11 cellular contexts compared by ENCODE assay signal in genomic region chr7:142939226-142939910, GRCh38. TPM values are rescaled to one million over a fixed set of nuclear protein-coding genes. Genes with fewer than 3 reads are reported as not detected.
DNase-seq lines count a peak whose midpoint lies in the region; ATAC-seq, FAIRE-seq and TF ChIP-seq lines count a peak whose summit lies in the region.
"Had no signal": no experiment of that assay in that cellular context is flagged by ENCODE, and none has a peak within 500 bp of the region (broad histone marks: within the 10 kb centered on the region; RNA-seq: fewer than 3 reads in every experiment).

TSS of gene LLCFC1 (plus strand) at chr7:142939484. CDS start at chr7:142939622, 138 bp downstream.

- H3K36me3 Mint-ChIP-seq in neural progenitor cell, result no peaks in the 10 kb centered on the region

- intact Hi-C loops in GM12878 (cut with micrococcal nuclease; ENCODE audit: unreplicated experiment), result no loop called here

- TF ChIP-seq RAD21 in GM12878 (IDR thresholded peaks at IDR 0.05; ENCODE audit: insufficient read depth, low read depth, low read length), result peak; percentile 21; the same call in 1 of the 2 replicates

- no peak for TF ChIP-seq EP300 in GM12878 (IDR thresholded peaks at IDR 0.05; ENCODE audit: borderline replicate concordance in 1 of 2, control insufficient read depth in 1 of 2, low read depth in 2 of 2, low read length in 2 of 2)

- H3K4me2 ChIP-seq in GM12878 (ENCODE audit: control insufficient read depth, insufficient read depth), result no peak within 1 kb of the TSS
- H3K4me2 ChIP-seq in neural progenitor cell, result no peak within 1 kb of the TSS

- H3K9me3 ChIP-seq in GM12878 (replicated peaks; ENCODE audit: control insufficient read depth, insufficient read depth, low read length) (no peaks in the 10 kb centered on the region; the same call in 2 of the 3 replicates), neural progenitor cell (ENCODE audit: low read depth) (no peaks in the 10 kb centered on the region), right atrium auricular region (no peaks in the 10 kb centered on the region)
- H3K9me3 ChIP-seq: MG63 had no signal

- peak; percentile 55 for ATAC-seq in HG02885 (IDR thresholded peaks at IDR 0.05; ENCODE audit: poor library complexity, unreplicated experiment)
- peak; percentile 65 for ATAC-seq in GM12878
- ATAC-seq in GM18511 (IDR thresholded peaks at IDR 0.05; ENCODE audit: unreplicated experiment), result no peak
- ATAC-seq in GM18873 (IDR thresholded peaks at IDR 0.05; ENCODE audit: low FRiP score, unreplicated experiment), result no peak

- no peak for TF ChIP-seq POLR2A in GM12878 (IDR thresholded peaks at IDR 0.05; ENCODE audit: low read depth, low read length)

- H3K9me3 Mint-ChIP-seq in neural progenitor cell, result no peaks in the 10 kb centered on the region

- SMC1A ChIA-PET in GM12878 (lab: Charles Lee; ENCODE audit: uncharacterized antibody, unreplicated experiment), result no interaction called here

- no peaks in the 10 kb centered on the region for H3K36me3 ChIP-seq in GM12878 (ENCODE audit: control insufficient read depth in 2 of 2, insufficient read depth in 2 of 2, low read length in 1 of 2)
- H3K36me3 ChIP-seq in neural progenitor cell, result no peaks in the 10 kb centered on the region
- H3K36me3 ChIP-seq in right atrium auricular region, result no peaks in the 10 kb centered on the region
- H3K36me3 ChIP-seq: MG63 had no signal

- peaks cover 3% of the 10 kb centered on the region for H3K4me1 Mint-ChIP-seq in neural progenitor cell

- H3K4me3 ChIP-seq in GM12878, result no peak within 1 kb of the TSS
- H3K4me3 ChIP-seq in neural progenitor cell, result no peak within 1 kb of the TSS
- no peak within 1 kb of the TSS for H3K4me3 ChIP-seq in right atrium auricular region
- H3K4me3 ChIP-seq: lung, MG63 had no signal

- no TSS peak for BruUV-seq in GM12878 (replicated peaks; lab: Mats Ljungman, UMichigan)

- H3K27me3 Mint-ChIP-seq in neural progenitor cell (ENCODE audit: insufficient read depth, low read depth), result peaks cover 2% of the 10 kb centered on the region

- WGBS in GM12878 (ENCODE audit: insufficient coverage, insufficient replicate concordance, low lambda C conversion rate, missing lambda C conversion rate), result 40% methylated on average over 10 of the region's 10 CpGs

- H3K4me1 ChIP-seq in GM12878 (ENCODE audit: control insufficient read depth, insufficient read depth, low read length) (no peaks in the 10 kb centered on the region), neural progenitor cell (no peaks in the 10 kb centered on the region), right atrium auricular region (peaks cover 0 to 7% of the 10 kb centered on the region in 2 donors)

- TF ChIP-seq CTCF in GM12878 (IDR thresholded peaks at IDR 0.05 in 2 of 3, conservative IDR thresholded peaks at IDR 0.05 in 1 of 3; ENCODE audit: control insufficient read depth in 2 of 3, extremely low read depth in 1 of 3, insufficient read depth in 1 of 3, low read depth in 3 of 3, low read length in 3 of 3), result peak; percentile 25 to 37 (median 26); a peak in 4 of 6 replicates
- peak; percentile 61 for TF ChIP-seq CTCF in neural progenitor cell (IDR thresholded peaks at IDR 0.05)
- no peak for TF ChIP-seq CTCF in right atrium auricular region (IDR thresholded peaks at IDR 0.05)

- no peak within 1 kb of the TSS for H3K4me3 Mint-ChIP-seq in neural progenitor cell

- DNase-seq in NCI-H526 (lab: John Stamatoyannopoulos, UW) (peak; percentile 2 to 19), NCI-H526 treated with DMSO at 0.1 percent for 48 hours (lab: John Stamatoyannopoulos, UW) (no peak), GM12878 (ENCODE audit: low read depth, low spot score) (no peak), neural progenitor cell (ENCODE audit: low spot score) (peak; percentile 59), right atrium auricular region (ENCODE audit: low spot score) (no peak)
- DNase-seq: activated effector memory CD4-positive, alpha-beta T cell treated with Interleukin-2 at 50 U/mL for 16 hours; MG63 had no signal

- H3K27me3 ChIP-seq in GM12878 (replicated peaks in 1 of 2; ENCODE audit: control insufficient read depth in 2 of 2, insufficient read depth in 2 of 2, low read length in 1 of 2) (no peaks in the 10 kb centered on the region; a peak in 1 of 4 replicates), neural progenitor cell (no peaks in the 10 kb centered on the region), right atrium auricular region (no peaks in the 10 kb centered on the region)
- H3K27me3 ChIP-seq: MG63 had no signal

- H3F3A ChIP-seq in neural progenitor cell (ENCODE audit: low read depth), result no peaks in the 10 kb centered on the region

- no peak within 1 kb of the TSS for H3K27ac Mint-ChIP-seq in neural progenitor cell

- RAD21 ChIA-PET in GM12878 (lab: Charles Lee; ENCODE audit: unreplicated experiment), result no interaction called here

- FAIRE-seq in GM12878 (lab: Jason Lieb, UNC), result no peak

- H3K79me2 ChIP-seq in GM12878 (ENCODE audit: control insufficient read depth, insufficient read depth, low read length) (no peaks in the 10 kb centered on the region), neural progenitor cell (ENCODE audit: low read depth) (no peaks in the 10 kb centered on the region)

- POLR2A ChIA-PET in GM12878 (lab: Charles Lee), result no interaction called here

- H2AFZ ChIP-seq in GM12878 (ENCODE audit: control insufficient read depth, low read depth, low read length) (no peak within 1 kb of the TSS), neural progenitor cell (replicated peaks) (no peak within 1 kb of the TSS)

- CTCF ChIA-PET in GM12878 (lab: Yijun Ruan, JAX), result interaction anchor here (2.3 kb wide), 1 partner anchor 19 kb away, joined by 5 read pairs; no protein-coding TSS in a partner anchor

- H4K20me1 ChIP-seq in GM12878 (ENCODE audit: control insufficient read depth, insufficient read depth) (no peaks in the 10 kb centered on the region), neural progenitor cell (ENCODE audit: low read depth) (no peaks in the 10 kb centered on the region)

- in situ Hi-C loops in GM12878 (cut with MboI), result no loop called here

- H3K9ac ChIP-seq in GM12878 (ENCODE audit: control insufficient read depth, insufficient read depth, low read length), result no peak within 1 kb of the TSS
- H3K9ac ChIP-seq in neural progenitor cell, result no peak within 1 kb of the TSS

- H3K27ac ChIP-seq in GM12878 (ENCODE audit: control insufficient read depth, insufficient read depth) (no peak within 1 kb of the TSS), neural progenitor cell (no peak within 1 kb of the TSS), right atrium auricular region (no peak within 1 kb of the TSS)

TF ChIP-seq in GM12878, 131 proteins besides CTCF, POLR2A, EP300 and RAD21:
- TF ChIP-seq NBN (IDR thresholded peaks at IDR 0.05) (no peak), ZNF24 (IDR thresholded peaks at IDR 0.05) (no peak), MEF2A (IDR thresholded peaks at IDR 0.05; ENCODE audit: insufficient read depth, low read depth, low read length) (no peak), BHLHE40 (IDR thresholded peaks at IDR 0.05; ENCODE audit: borderline replicate concordance in 1 of 2, low read depth in 2 of 2, low read length in 1 of 2) (no peak), TARDBP (IDR thresholded peaks at IDR 0.05; ENCODE audit: borderline replicate concordance) (no peak), ZNF274 (IDR thresholded peaks at IDR 0.05; ENCODE audit: insufficient read depth, insufficient read length) (no peak), BRCA1 (IDR thresholded peaks at IDR 0.05; ENCODE audit: low read depth, low read length) (no peak), NR2F1 (conservative IDR thresholded peaks at IDR 0.05) (no peak)

RNA-seq across cellular contexts. Expression of gene LLCFC1, which starts in this region (rescaled TPM):
- not detected in 2 replicates for total RNA-seq in GM12878 (2013; cell fraction: nucleolus; rRNA removed)
- not detected in 2 replicates for total RNA-seq in GM12878 (2014; rRNA removed)
- total RNA-seq in GM12878 (2014; rRNA removed; fragmentation: Illumina TruSeq; extraction: Trizol), result not detected in 2 replicates
- total RNA-seq in GM12878 (2021), result not detected in 2 replicates
- polyA plus RNA-seq in GM12878 (2011; ENCODE audit: low read depth), result not detected
- polyA plus RNA-seq in GM12878 (2011; rRNA removed), result not detected in 2 replicates
- not detected in 2 replicates for polyA plus RNA-seq in GM12878 (2011; cell fraction: cytosol; rRNA removed)
- not detected in 2 replicates for polyA plus RNA-seq in GM12878 (2011; cell fraction: nucleus; rRNA removed)
- not detected in 2 replicates for polyA plus RNA-seq in GM12878 (2012)
- polyA plus RNA-seq in GM12878 (2014; fragmentation: Illumina TruSeq; extraction: Trizol), result not detected in 2 replicates
- not detected for polyA plus RNA-seq in GM12878 (2014; fragmentation: Nextera tagmentation; extraction: Ambion mirVana)
- polyA plus RNA-seq in GM12878 (2014; rRNA removed), result not detected in 2 replicates
- polyA plus RNA-seq in GM12878 (2016; fragmentation: Nextera tagmentation; extraction: Ambion mirVana), result not detected
- not detected in 2 replicates for polyA minus RNA-seq in GM12878 (2011; rRNA and poly(A)+ RNA removed)
- not detected in 2 replicates for polyA minus RNA-seq in GM12878 (2011; cell fraction: cytosol; rRNA and poly(A)+ RNA removed)
- polyA minus RNA-seq in GM12878 (2011; cell fraction: nucleus; rRNA and poly(A)+ RNA removed), result not detected in 2 replicates
- not detected in 2 replicates for total RNA-seq in neural progenitor cell (ENCODE audit: low replicate concordance)
- not detected for total RNA-seq in right atrium auricular region
- total RNA-seq: lung had no signal

Comparison
In these comparisons a context has a peak if more than half of its experiments do, and no peak if none do; other contexts are left out.
1. DNase-seq: peak in NCI-H526 (2 of 2); none in NCI-H526 treated with DMSO at 0.1 percent for 48 hours (single experiment), GM12878 (single experiment) and right atrium auricular region (single experiment).
2. Peak in ATAC-seq in GM12878; RNA of the gene not detected or under 1 TPM.
3. Peak in DNase-seq in neural progenitor cell; RNA of the gene not detected or under 1 TPM.
4. CTCF ChIP-seq: peak in GM12878 (3 of 3) and neural progenitor cell (single experiment); none in right atrium auricular region (0 of 2).